Comparison of ENCODE assay signal across 8 cellular contexts in genomic region chr1:161198206-161198876, GRCh38. TPM values are rescaled to one million over a fixed set of nuclear protein-coding genes. Genes with fewer than 3 reads are reported as not detected.
DNase-seq lines count a peak whose midpoint lies in the region; ATAC-seq and TF ChIP-seq lines count a peak whose summit lies in the region.

No MANE protein-coding gene starts in this region.

- no peaks in the 10 kb centered on the region for H3K36me3 ChIP-seq in liver (ENCODE audit: control insufficient read depth in 4 of 4, insufficient read depth in 3 of 4, low read depth in 1 of 4, low read length in 3 of 4)
- H3K36me3 ChIP-seq in upper lobe of right lung, result peaks cover 2% of the 10 kb centered on the region
- no peaks in the 10 kb centered on the region for H3K36me3 ChIP-seq in CD8-positive, alpha-beta T cell (ENCODE audit: insufficient read depth, low read length)

- H3K4me1 Mint-ChIP-seq in activated CD8-positive, alpha-beta T cell treated with anti-CD3 and anti-CD28 coated beads, Interleukin-2, amount 10 ng/mL, durations not matched to agents 7 days and 5 days (ENCODE audit: low read depth), result peaks cover 73% of the 10 kb centered on the region
- peaks cover 38% of the 10 kb centered on the region for H3K4me1 Mint-ChIP-seq in activated CD8-positive, alpha-beta T cell treated with anti-CD3 and anti-CD28 coated beads for 36 hours (ENCODE audit: low read depth)
- peaks cover 50% of the 10 kb centered on the region for H3K4me1 Mint-ChIP-seq in CD8-positive, alpha-beta T cell (ENCODE audit: low read depth)

- H3K9ac ChIP-seq in liver (ENCODE audit: low read depth in 1 of 2, low read length in 2 of 2), result peak overlapping the region in 1 of 2 donors; percentile 0

- H3K27me3 Mint-ChIP-seq in activated CD8-positive, alpha-beta T cell treated with anti-CD3 and anti-CD28 coated beads, Interleukin-2, amount 10 ng/mL, durations not matched to agents 7 days and 5 days (ENCODE audit: low read depth), result no peaks in the 10 kb centered on the region
- no peaks in the 10 kb centered on the region for H3K27me3 Mint-ChIP-seq in activated CD8-positive, alpha-beta T cell treated with anti-CD3 and anti-CD28 coated beads for 36 hours
- no peaks in the 10 kb centered on the region for H3K27me3 Mint-ChIP-seq in CD8-positive, alpha-beta T cell (ENCODE audit: low read depth)

- H3K27ac Mint-ChIP-seq in activated CD8-positive, alpha-beta T cell treated with anti-CD3 and anti-CD28 coated beads, Interleukin-2, amount 10 ng/mL, durations not matched to agents 7 days and 5 days, result peak overlapping the region; percentile 17
- no peak overlapping the region for H3K27ac Mint-ChIP-seq in activated CD8-positive, alpha-beta T cell treated with anti-CD3 and anti-CD28 coated beads for 36 hours
- no peak overlapping the region for H3K27ac Mint-ChIP-seq in CD8-positive, alpha-beta T cell

- POLR2A ChIA-PET in activated CD8-positive, alpha-beta T cell treated with anti-CD3 and anti-CD28 coated beads, Interleukin-2, amount 10 ng/mL, durations not matched to agents 7 days and 5 days (lab: Charles Lee), result interaction anchor here (0.6 to 1.9 kb wide), 4 partner anchors 13 to 191 kb away, joined by 3 to 9 read pairs (median 6); partner anchors contain the start of gene PPOX
- POLR2A ChIA-PET in activated CD8-positive, alpha-beta T cell treated with anti-CD3 and anti-CD28 coated beads for 36 hours (lab: Charles Lee), result interaction anchor here (1.2 to 6.3 kb wide), 2 partner anchors 21 to 24 kb away, joined by 3 to 82 read pairs; partner anchors contain the start of genes APOA2 and TOMM40L
- POLR2A ChIA-PET in CD8-positive, alpha-beta T cell (lab: Charles Lee), result no interaction called here

- no peak overlapping the region for H3K4me3 Mint-ChIP-seq in activated CD8-positive, alpha-beta T cell treated with anti-CD3 and anti-CD28 coated beads, Interleukin-2, amount 10 ng/mL, durations not matched to agents 7 days and 5 days
- H3K4me3 Mint-ChIP-seq in activated CD8-positive, alpha-beta T cell treated with anti-CD3 and anti-CD28 coated beads for 36 hours, result no peak overlapping the region
- no peak overlapping the region for H3K4me3 Mint-ChIP-seq in CD8-positive, alpha-beta T cell

- no peak for TF ChIP-seq CTCF in activated CD8-positive, alpha-beta T cell treated with anti-CD3 and anti-CD28 coated beads for 36 hours (IDR thresholded peaks at IDR 0.05)
- TF ChIP-seq CTCF in cardiac fibroblast (IDR thresholded peaks at IDR 0.05; ENCODE audit: low read depth, low read length), result no peak
- TF ChIP-seq CTCF in liver (IDR thresholded peaks at IDR 0.05; ENCODE audit: low read depth, low read length, missing input control), result no peak
- TF ChIP-seq CTCF in upper lobe of right lung (IDR thresholded peaks at IDR 0.05), result no peak
- no peak for TF ChIP-seq CTCF in CD8-positive, alpha-beta T cell (IDR thresholded peaks at IDR 0.05)

- H3K9me3 ChIP-seq in liver (ENCODE audit: control insufficient read depth in 4 of 4, low read length in 3 of 4) (no peaks in the 10 kb centered on the region), upper lobe of right lung (no peaks in the 10 kb centered on the region)
- H3K9me3 ChIP-seq in CD8-positive, alpha-beta T cell (ENCODE audit: low read length), result no peaks in the 10 kb centered on the region

- H3K4me3 ChIP-seq in cardiac fibroblast (replicated peaks in 1 of 2; ENCODE audit: low read depth in 2 of 2, low read length in 2 of 2) (peak overlapping the region; percentile 41 to 81), liver (ENCODE audit: low read depth in 1 of 3, low read length in 3 of 3) (peak overlapping the region; percentile 2 to 29 (median 21)), upper lobe of right lung (peak overlapping the region; percentile 37)
- H3K4me3 ChIP-seq in CD8-positive, alpha-beta T cell (ENCODE audit: low read depth, low read length), result no peak overlapping the region

- H3K9me3 Mint-ChIP-seq in activated CD8-positive, alpha-beta T cell treated with anti-CD3 and anti-CD28 coated beads, Interleukin-2, amount 10 ng/mL, durations not matched to agents 7 days and 5 days (ENCODE audit: insufficient read depth), result no peaks in the 10 kb centered on the region
- H3K9me3 Mint-ChIP-seq in activated CD8-positive, alpha-beta T cell treated with anti-CD3 and anti-CD28 coated beads for 36 hours, result no peaks in the 10 kb centered on the region
- H3K9me3 Mint-ChIP-seq in CD8-positive, alpha-beta T cell, result no peaks in the 10 kb centered on the region

- no peaks in the 10 kb centered on the region for H3K27me3 ChIP-seq in liver (ENCODE audit: control insufficient read depth in 4 of 4, insufficient read depth in 4 of 4, low read length in 3 of 4)
- no peaks in the 10 kb centered on the region for H3K27me3 ChIP-seq in upper lobe of right lung
- no peaks in the 10 kb centered on the region for H3K27me3 ChIP-seq in CD8-positive, alpha-beta T cell (ENCODE audit: insufficient read depth, low read length)

- intact Hi-C loops in activated CD8-positive, alpha-beta T cell treated with anti-CD3 and anti-CD28 coated beads for 36 hours (cut with micrococcal nuclease), result loop anchor here (10.0 kb wide), 1 partner anchor 106 kb away; the partner anchor contains the start of gene MPZ
- intact Hi-C loops in upper lobe of right lung (cut with DNase I), result no loop called here
- intact Hi-C loops in CD8-positive, alpha-beta T cell (cut with DNase I, micrococcal nuclease), result no loop called here

- ATAC-seq in activated CD8-positive, alpha-beta T cell treated with anti-CD3 and anti-CD28 coated beads, Interleukin-2, amount 10 ng/mL, durations not matched to agents 7 days and 5 days, result no peak
- ATAC-seq in activated CD8-positive, alpha-beta T cell treated with anti-CD3 and anti-CD28 coated beads for 36 hours, result no peak
- ATAC-seq in upper lobe of right lung, result no peak
- no peak for ATAC-seq in CD8-positive, alpha-beta T cell
- ATAC-seq in GM21576 (IDR thresholded peaks at IDR 0.05; ENCODE audit: unreplicated experiment), result no peak

- H3K4me1 ChIP-seq in liver (ENCODE audit: control insufficient read depth in 4 of 4, insufficient read depth in 4 of 4, low read length in 3 of 4) (peaks cover 7 to 31% (median 22%) of the 10 kb centered on the region in 4 donors), upper lobe of right lung (peaks cover 57% of the 10 kb centered on the region)
- H3K4me1 ChIP-seq in CD8-positive, alpha-beta T cell (ENCODE audit: insufficient read depth, low read length), result peaks cover 48% of the 10 kb centered on the region

- CTCF ChIA-PET in activated CD8-positive, alpha-beta T cell treated with anti-CD3 and anti-CD28 coated beads, Interleukin-2, amount 10 ng/mL, durations not matched to agents 7 days and 5 days (lab: Charles Lee), result interaction anchor here (1.4 to 18.1 kb wide), 4 partner anchors 16 to 93 kb away, joined by 3 to 331 read pairs (median 10); partner anchors contain the start of genes APOA2, FCER1G, PPOX and TOMM40L
- CTCF ChIA-PET in activated CD8-positive, alpha-beta T cell treated with anti-CD3 and anti-CD28 coated beads for 36 hours (lab: Charles Lee), result interaction anchor here (0.8 to 18.7 kb wide), 2 partner anchors 25 to 184 kb away, joined by 5 to 306 read pairs; partner anchors contain the start of genes APOA2 and TOMM40L
- CTCF ChIA-PET in CD8-positive, alpha-beta T cell (lab: Charles Lee), result interaction anchor here (1.0 to 2.1 kb wide), 5 partner anchors 10 to 191 kb away, joined by 3 to 9 read pairs (median 8); partner anchors contain the start of gene TOMM40L

- TF ChIP-seq RAD21 in liver (IDR thresholded peaks at IDR 0.05), result no peak

- H3K36me3 Mint-ChIP-seq in activated CD8-positive, alpha-beta T cell treated with anti-CD3 and anti-CD28 coated beads, Interleukin-2, amount 10 ng/mL, durations not matched to agents 7 days and 5 days (ENCODE audit: low read depth), result peaks cover 9% of the 10 kb centered on the region
- H3K36me3 Mint-ChIP-seq in activated CD8-positive, alpha-beta T cell treated with anti-CD3 and anti-CD28 coated beads for 36 hours (ENCODE audit: low read depth), result peaks cover 7% of the 10 kb centered on the region
- H3K36me3 Mint-ChIP-seq in CD8-positive, alpha-beta T cell, result peaks cover 5% of the 10 kb centered on the region

- 50% methylated on average over 20 of the region's 20 CpGs for WGBS in liver

- H3K27ac ChIP-seq in liver (ENCODE audit: low read depth in 1 of 2, low read length in 2 of 2) (peak overlapping the region; percentile 73 to 95), upper lobe of right lung (peak overlapping the region; percentile 98)
- no peak overlapping the region for H3K27ac ChIP-seq in CD8-positive, alpha-beta T cell (ENCODE audit: low read depth, low read length)

- DNase-seq in activated CD8-positive, alpha-beta T cell treated with anti-CD3 and anti-CD28 coated beads, Interleukin-2, amount 10 ng/mL, durations not matched to agents 7 days and 5 days, result no peak
- no peak for DNase-seq in activated CD8-positive, alpha-beta T cell treated with anti-CD3 and anti-CD28 coated beads for 36 hours
- DNase-seq in cardiac fibroblast (ENCODE audit: low read depth in 2 of 2) (peak in 1 of 2 donors; percentile 70), upper lobe of right lung (no peak), LoVo (ENCODE audit: low spot score) (no peak)
- DNase-seq in CD8-positive, alpha-beta T cell, result no peak

RNA-seq across cellular contexts. Expression of gene ADAMTS4, which starts 0.5 kb away (rescaled TPM):
- total RNA-seq in activated CD8-positive, alpha-beta T cell treated with anti-CD3 and anti-CD28 coated beads, Interleukin-2, amount 10 ng/mL, durations not matched to agents 7 days and 5 days, result 1 to 10 TPM in 1 of 2 experiments, under 1 TPM in 1; 0.82 to 2.1 TPM
- total RNA-seq in activated CD8-positive, alpha-beta T cell treated with anti-CD3 and anti-CD28 coated beads for 36 hours, result 1 to 10 TPM; 1.1 to 1.8 TPM
- 1 to 10 TPM in 1 of 2 donors, under 1 TPM in 1; 0.28 to 2.2 TPM for total RNA-seq in liver
- under 1 TPM; 0.21 to 0.48 TPM for polyA plus RNA-seq in liver
- total RNA-seq in upper lobe of right lung, result 7.8 TPM
- under 1 TPM; 0.22 to 0.56 TPM for total RNA-seq in CD8-positive, alpha-beta T cell

RNA-seq across cellular contexts. Expression of gene NDUFS2, which starts 3.8 kb away (rescaled TPM):
- total RNA-seq in activated CD8-positive, alpha-beta T cell treated with anti-CD3 and anti-CD28 coated beads, Interleukin-2, amount 10 ng/mL, durations not matched to agents 7 days and 5 days, result 10 to 100 TPM; 73.6 to 76.8 TPM
- total RNA-seq in activated CD8-positive, alpha-beta T cell treated with anti-CD3 and anti-CD28 coated beads for 36 hours, result 10 to 100 TPM; 85.9 to 97.1 TPM
- total RNA-seq in liver, result 100 to 1,000 TPM; 105 to 167 TPM
- 100 to 1,000 TPM in 1 of 2 donors, 10 to 100 TPM in 1; 93.3 to 135 TPM for polyA plus RNA-seq in liver
- total RNA-seq in upper lobe of right lung, result 66.9 TPM
- total RNA-seq in CD8-positive, alpha-beta T cell, result 10 to 100 TPM; 53.0 to 63.4 TPM

RNA-seq across cellular contexts. Expression of gene FCER1G, which starts 16.8 kb away (rescaled TPM):
- 10 to 100 TPM; 12.0 to 14.0 TPM for total RNA-seq in activated CD8-positive, alpha-beta T cell treated with anti-CD3 and anti-CD28 coated beads, Interleukin-2, amount 10 ng/mL, durations not matched to agents 7 days and 5 days
- total RNA-seq in activated CD8-positive, alpha-beta T cell treated with anti-CD3 and anti-CD28 coated beads for 36 hours, result under 1 TPM; 0.60 to 0.81 TPM
- total RNA-seq in liver, result 10 to 100 TPM; 25.4 to 32.6 TPM
- 10 to 100 TPM; 46.1 to 77.1 TPM for polyA plus RNA-seq in liver
- total RNA-seq in upper lobe of right lung, result 158 TPM
- total RNA-seq in CD8-positive, alpha-beta T cell, result 1 to 10 TPM in 1 of 2 experiments, under 1 TPM in 1; 0.67 to 1.4 TPM

RNA-seq across cellular contexts. Expression of gene B4GALT3, which starts 21.0 kb away (rescaled TPM):
- 10 to 100 TPM; 34.2 to 37.0 TPM for total RNA-seq in activated CD8-positive, alpha-beta T cell treated with anti-CD3 and anti-CD28 coated beads, Interleukin-2, amount 10 ng/mL, durations not matched to agents 7 days and 5 days
- 10 to 100 TPM; 39.9 to 40.8 TPM for total RNA-seq in activated CD8-positive, alpha-beta T cell treated with anti-CD3 and anti-CD28 coated beads for 36 hours
- total RNA-seq in liver (10 to 100 TPM; 13.1 to 23.8 TPM), upper lobe of right lung (35.7 TPM)
- polyA plus RNA-seq in liver, result 10 to 100 TPM; 14.0 to 15.4 TPM
- 10 to 100 TPM; 33.8 to 36.4 TPM for total RNA-seq in CD8-positive, alpha-beta T cell

RNA-seq across cellular contexts. Expression of gene APOA2, which starts 25.1 kb away (rescaled TPM):
- not detected for total RNA-seq in activated CD8-positive, alpha-beta T cell treated with anti-CD3 and anti-CD28 coated beads, Interleukin-2, amount 10 ng/mL, durations not matched to agents 7 days and 5 days
- not detected for total RNA-seq in activated CD8-positive, alpha-beta T cell treated with anti-CD3 and anti-CD28 coated beads for 36 hours
- 1,000 to 10,000 TPM; 5,041 to 8,644 TPM for total RNA-seq in liver
- over 10,000 TPM; 12,638 to 30,612 TPM for polyA plus RNA-seq in liver
- total RNA-seq in upper lobe of right lung, result not detected
- total RNA-seq in CD8-positive, alpha-beta T cell, result not detected

Comparison
In these comparisons a context has a peak if more than half of its experiments do, and no peak if none do; other contexts are left out.
1. RNA of gene FCER1G, which starts 16.8 kb away (total RNA-seq): 158 TPM in upper lobe of right lung (single experiment), 25.4 to 32.6 TPM in liver and 12.0 to 14.0 TPM in activated CD8-positive, alpha-beta T cell treated with anti-CD3 and anti-CD28 coated beads, Interleukin-2, amount 10 ng/mL, durations not matched to agents 7 days and 5 days; 0.67 to 1.4 TPM in CD8-positive, alpha-beta T cell and 0.60 to 0.81 TPM in activated CD8-positive, alpha-beta T cell treated with anti-CD3 and anti-CD28 coated beads for 36 hours; every median in the first group is over 4 times any median in the second.